In genomic region chr22:36202906-36203305, GRCh38 we compare ENCODE assay signal across 11 cellular contexts. TPM values are rescaled to one million over a fixed set of nuclear protein-coding genes. Genes with fewer than 3 reads are reported as not detected.
DNase-seq lines count a peak whose midpoint lies in the region; FAIRE-seq and TF ChIP-seq lines count a peak whose summit lies in the region.
"Not testable (repeated sequence)": the region's sequence is repeated elsewhere in the genome, so short reads cannot be mapped to it uniquely, and the experiment has no call there.
"Had no signal": no experiment of that assay in that cellular context is flagged by ENCODE, and none has a peak within 500 bp of the region (broad histone marks: within the 10 kb centered on the region; RNA-seq: fewer than 3 reads in every experiment).

No MANE protein-coding gene starts in this region.

- not testable (repeated sequence) for H3F3A ChIP-seq in smooth muscle cell (ENCODE audit: low read depth)

- H3K9me1 ChIP-seq in keratinocyte (ENCODE audit: control insufficient read depth, extremely low read depth, insufficient read depth, low read length), result not testable (repeated sequence)

- H3K9me3 ChIP-seq in keratinocyte (ENCODE audit: control insufficient read depth, low read depth, low read length); smooth muscle cell (replicated peaks; ENCODE audit: low read depth): not testable (repeated sequence)

- H3K27me3 Mint-ChIP-seq in nephron (ENCODE audit: low read depth), result not testable (repeated sequence)

- H3K4me1 Mint-ChIP-seq in nephron, result peaks cover 47% of the 10 kb centered on the region

- H3K27ac Mint-ChIP-seq in nephron, result peak overlapping the region; percentile 93 to 97 (median 93)

- not testable (repeated sequence) for H4K20me1 ChIP-seq in keratinocyte (ENCODE audit: control insufficient read depth, extremely low read depth, insufficient read depth, low read length); smooth muscle cell (ENCODE audit: low read depth)

- dilution Hi-C loops in keratinocyte (cut with MboI; ENCODE audit: extremely low pct_ligation_motif_present, low sequenced_read_pairs), result not testable (repeated sequence)

- peak overlapping the region; percentile 2 for H2AFZ ChIP-seq in keratinocyte (ENCODE audit: control insufficient read depth, low read length)
- not testable (repeated sequence) for H2AFZ ChIP-seq in smooth muscle cell (ENCODE audit: low read depth)

- not testable (repeated sequence) for H3K79me2 ChIP-seq in keratinocyte (ENCODE audit: control insufficient read depth, insufficient read depth, low read length); smooth muscle cell (ENCODE audit: low read depth)

- H3K27me3 ChIP-seq in keratinocyte (ENCODE audit: control insufficient read depth, extremely low read depth, insufficient read depth, low read length); smooth muscle cell (ENCODE audit: low read depth): not testable (repeated sequence)

- not testable (repeated sequence) for H3K4me1 ChIP-seq in keratinocyte (ENCODE audit: control insufficient read depth, extremely low read depth, insufficient read depth, low read length); smooth muscle cell (ENCODE audit: low read depth)

- 88% methylated on average over 8 of the region's 8 CpGs for WGBS in smooth muscle cell (ENCODE audit: low lambda C conversion rate)

- peak overlapping the region; percentile 51 for H3K4me2 ChIP-seq in keratinocyte (ENCODE audit: control insufficient read depth, extremely low read depth, insufficient read depth, low read depth, low read length)
- H3K4me2 ChIP-seq in smooth muscle cell, result not testable (repeated sequence)

- DNase-seq in DMS 273 (lab: John Stamatoyannopoulos, UW; ENCODE audit: unreplicated experiment) (peak; percentile 67), NCI-H1105 treated with DMSO at 0.1 percent for 48 hours (lab: John Stamatoyannopoulos, UW) (peak; percentile 71), NCI-H2227 (lab: John Stamatoyannopoulos, UW; ENCODE audit: unreplicated experiment) (peak; percentile 33), SHP77 (lab: John Stamatoyannopoulos, UW) (peak; percentile 48 to 52), dermis blood vessel endothelial cell (peak; percentile 86)
- not testable (repeated sequence) for DNase-seq in keratinocyte (ENCODE audit: low read depth, low spot score); smooth muscle cell (lab: John Stamatoyannopoulos, UW; ENCODE audit: unreplicated experiment)

- H3K4me3 ChIP-seq in keratinocyte (ENCODE audit: control insufficient read depth in 2 of 3, extremely low read depth in 1 of 3, insufficient read depth in 2 of 3, low read depth in 1 of 3, low read length in 3 of 3), result peak overlapping the region in 1 of 3 experiments; percentile 34
- not testable (repeated sequence) for H3K4me3 ChIP-seq in smooth muscle cell

- FAIRE-seq in keratinocyte (lab: Jason Lieb, UNC), result peak; percentile 13

- not testable (repeated sequence) for H3K27ac ChIP-seq in keratinocyte (ENCODE audit: control insufficient read depth, insufficient read depth, low read length)
- H3K27ac ChIP-seq in smooth muscle cell (ENCODE audit: low read depth), result peak overlapping the region; percentile 56

- H3K9ac ChIP-seq in keratinocyte (ENCODE audit: control insufficient read depth, extremely low read depth, insufficient read depth, low read length); smooth muscle cell (ENCODE audit: low read depth): not testable (repeated sequence)

- H3K4me3 Mint-ChIP-seq in nephron, result peak overlapping the region in 2 of 3 experiments; percentile 19 to 67

- H3K36me3 Mint-ChIP-seq in nephron (ENCODE audit: low read depth), result not testable (repeated sequence)

- not testable (repeated sequence) for TF ChIP-seq CTCF in keratinocyte (optimal IDR thresholded peaks at IDR 0.05 in 1 of 3, IDR thresholded peaks at IDR 0.05 in 1 of 3, conservative IDR thresholded peaks at IDR 0.05 in 1 of 3; ENCODE audit: extremely low read depth in 1 of 3, insufficient read depth in 2 of 3, low read length in 3 of 3); nephron (IDR thresholded peaks at IDR 0.05; ENCODE audit: unreplicated experiment in 3 of 3); smooth muscle cell (IDR thresholded peaks at IDR 0.05; ENCODE audit: borderline replicate concordance, insufficient read depth, poor library complexity, severe bottlenecking)

- H3K9me3 Mint-ChIP-seq in nephron, result not testable (repeated sequence)

- not testable (repeated sequence) for H3K36me3 ChIP-seq in keratinocyte (ENCODE audit: control insufficient read depth in 2 of 2, extremely low read depth in 1 of 2, insufficient read depth in 2 of 2, low read length in 2 of 2); smooth muscle cell (ENCODE audit: low read depth)

RNA-seq across cellular contexts. Expression of gene APOL4, which starts 1.3 kb away (rescaled TPM):
- total RNA-seq in dermis blood vessel endothelial cell (2.4 and 3.1 TPM in 2 replicates), smooth muscle cell (0.40 and 0.45 TPM in 2 replicates)
- polyA plus RNA-seq in keratinocyte (0.03 to 0.08 TPM (median 0.04 TPM) in 3 replicates), smooth muscle cell (0.97 TPM in 1 of 2 replicates, not detected in the other)
- polyA plus RNA-seq in keratinocyte (2011; ENCODE audit: low read depth), result not detected
- polyA plus RNA-seq in keratinocyte (2011; cell fraction: cytosol; rRNA removed), result 0.02 TPM in 1 of 2 replicates, not detected in the other
- 0.08 and 0.23 TPM in 2 replicates for polyA plus RNA-seq in keratinocyte (2011; cell fraction: nucleus; rRNA removed)
- 0.10 TPM in 1 of 2 replicates, not detected in the other for polyA plus RNA-seq in keratinocyte (2012; ENCODE audit: low replicate concordance)
- polyA minus RNA-seq in keratinocyte, result not detected in 3 replicates
- polyA minus RNA-seq in keratinocyte (2011; cell fraction: cytosol; rRNA and poly(A)+ RNA removed), result not detected
- polyA minus RNA-seq in keratinocyte (2011; cell fraction: nucleus; rRNA and poly(A)+ RNA removed), result 1.0 TPM in 1 of 2 replicates, not detected in the other
- total RNA-seq: B cell, chondrocyte had no signal
- polyA plus RNA-seq: A549 had no signal

RNA-seq across cellular contexts. Expression of gene APOL2, which starts 36.4 kb away (rescaled TPM):
- total RNA-seq in dermis blood vessel endothelial cell, result 57.7 and 67.7 TPM in 2 replicates
- polyA plus RNA-seq in keratinocyte, result 8.9 to 10.3 TPM (median 8.9 TPM) in 3 replicates
- 7.2 TPM for polyA plus RNA-seq in keratinocyte (2011; ENCODE audit: low read depth)
- 6.4 and 7.2 TPM in 2 replicates for polyA plus RNA-seq in keratinocyte (2011; cell fraction: cytosol; rRNA removed)
- 21.0 and 27.0 TPM in 2 replicates for polyA plus RNA-seq in keratinocyte (2011; cell fraction: nucleus; rRNA removed)
- polyA plus RNA-seq in keratinocyte (2012; ENCODE audit: low replicate concordance), result 3.3 and 13.5 TPM in 2 replicates
- 18.2 to 20.9 TPM (median 19.3 TPM) in 3 replicates for polyA minus RNA-seq in keratinocyte
- polyA minus RNA-seq in keratinocyte (2011; cell fraction: cytosol; rRNA and poly(A)+ RNA removed), result 7.5 TPM
- 10.2 and 15.0 TPM in 2 replicates for polyA minus RNA-seq in keratinocyte (2011; cell fraction: nucleus; rRNA and poly(A)+ RNA removed)
- total RNA-seq in smooth muscle cell, result 12.2 and 14.7 TPM in 2 replicates
- 8.0 and 9.2 TPM in 2 replicates for polyA plus RNA-seq in smooth muscle cell

RNA-seq across cellular contexts. Expression of gene APOL3, which starts 42.4 kb away (rescaled TPM):
- 212 and 214 TPM in 2 replicates for total RNA-seq in dermis blood vessel endothelial cell
- 0.46 to 1.1 TPM (median 0.92 TPM) in 3 replicates for polyA plus RNA-seq in keratinocyte
- not detected for polyA plus RNA-seq in keratinocyte (2011; ENCODE audit: low read depth)
- 0.45 and 0.49 TPM in 2 replicates for polyA plus RNA-seq in keratinocyte (2011; cell fraction: cytosol; rRNA removed)
- 0.40 and 0.52 TPM in 2 replicates for polyA plus RNA-seq in keratinocyte (2011; cell fraction: nucleus; rRNA removed)
- polyA plus RNA-seq in keratinocyte (2012; ENCODE audit: low replicate concordance), result 1.2 TPM in 1 of 2 replicates, not detected in the other
- polyA minus RNA-seq in keratinocyte, result 0.56 to 2.9 TPM in 2 of 3 replicates, not detected in the other
- polyA minus RNA-seq in keratinocyte (2011; cell fraction: cytosol; rRNA and poly(A)+ RNA removed), result not detected
- polyA minus RNA-seq in keratinocyte (2011; cell fraction: nucleus; rRNA and poly(A)+ RNA removed), result 0.32 TPM in 1 of 2 replicates, not detected in the other
- 0.40 TPM in 1 of 2 replicates, not detected in the other for total RNA-seq in smooth muscle cell
- 0.24 TPM in 1 of 2 replicates, not detected in the other for polyA plus RNA-seq in smooth muscle cell
- polyA plus RNA-seq: A549 had no signal

RNA-seq across cellular contexts. Expression of gene APOL1, which starts 50.0 kb away (rescaled TPM):
- total RNA-seq in dermis blood vessel endothelial cell, result 29.5 and 34.9 TPM in 2 replicates
- polyA plus RNA-seq in keratinocyte, result 3.0 to 4.1 TPM (median 3.7 TPM) in 3 replicates
- 0.92 TPM for polyA plus RNA-seq in keratinocyte (2011; ENCODE audit: low read depth)
- 1.2 and 1.5 TPM in 2 replicates for polyA plus RNA-seq in keratinocyte (2011; cell fraction: cytosol; rRNA removed)
- polyA plus RNA-seq in keratinocyte (2011; cell fraction: nucleus; rRNA removed), result 9.8 and 11.2 TPM in 2 replicates
- polyA plus RNA-seq in keratinocyte (2012; ENCODE audit: low replicate concordance), result 1.5 and 4.9 TPM in 2 replicates
- polyA minus RNA-seq in keratinocyte, result 3.8 to 7.7 TPM (median 3.9 TPM) in 3 replicates
- not detected for polyA minus RNA-seq in keratinocyte (2011; cell fraction: cytosol; rRNA and poly(A)+ RNA removed)
- 4.0 and 6.5 TPM in 2 replicates for polyA minus RNA-seq in keratinocyte (2011; cell fraction: nucleus; rRNA and poly(A)+ RNA removed)
- not detected in 2 replicates for total RNA-seq in smooth muscle cell
- 0.62 and 4.9 TPM in 2 replicates for polyA plus RNA-seq in smooth muscle cell

Comparison
In these comparisons a context has a peak if more than half of its experiments do, and no peak if none do; other contexts are left out.
1. RNA of gene APOL3, which starts 42.4 kb away (total RNA-seq): 212 to 214 TPM in dermis blood vessel endothelial cell; 0.40 TPM in smooth muscle cell; every median in the first group is over 100 times any median in the second.